In the genomic region with DNA sequence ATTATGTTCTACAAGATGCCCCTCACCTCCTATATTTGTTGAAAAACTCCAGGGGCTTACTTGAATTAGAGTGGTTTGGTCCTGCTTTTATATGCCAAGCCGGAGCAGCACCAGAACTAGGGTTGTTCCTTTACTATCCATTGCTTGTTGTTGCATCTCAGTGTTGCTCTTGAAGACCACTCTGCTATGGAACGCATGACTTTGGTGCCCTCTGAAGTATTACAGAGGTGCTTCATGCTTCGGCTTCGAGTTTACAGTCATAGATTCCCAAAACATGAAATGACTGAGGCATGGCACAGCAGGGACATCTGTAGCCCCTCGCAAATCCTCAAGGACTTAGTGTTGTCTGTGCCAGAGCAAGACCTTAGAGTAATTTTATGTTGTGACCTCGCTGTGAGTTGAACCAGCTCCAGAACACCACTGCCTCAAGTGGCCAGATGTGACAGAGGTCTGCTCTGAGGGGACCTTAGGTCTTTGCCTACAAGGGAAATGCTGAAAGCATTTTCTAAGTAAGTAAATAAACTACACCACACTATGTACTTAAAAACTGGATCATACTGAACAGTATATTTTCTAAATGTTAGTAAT, we compare ENCODE assay signal across 8 cellular contexts.
DNase-seq lines count a peak whose midpoint lies in the region; ATAC-seq and TF ChIP-seq lines count a peak whose summit lies in the region.

No MANE protein-coding gene starts in this region.

- H3K9me3 Mint-ChIP-seq in activated T-cell treated with anti-CD3 and anti-CD28 coated beads, Interleukin-2, amount 50 U/mL, for 4 hours, result no peaks in the 10 kb centered on the region
- no peaks in the 10 kb centered on the region for H3K9me3 Mint-ChIP-seq in activated T-cell treated with anti-CD3 and anti-CD28 coated beads, Interleukin-2, amount 50 U/mL, for 24 hours
- no peaks in the 10 kb centered on the region for H3K9me3 Mint-ChIP-seq in activated B cell treated with CpG ODN at 0.5 μM for 24 hours
- peaks cover 3% of the 10 kb centered on the region for H3K9me3 Mint-ChIP-seq in glutamatergic neuron (ENCODE audit: unreplicated experiment)

- CTCF ChIA-PET in activated B cell treated with CpG ODN at 0.5 μM for 24 hours (lab: Charles Lee), result interaction anchor here (3.8 kb wide), 1 partner anchor 109 kb away, joined by 14 read pairs; no protein-coding TSS in a partner anchor

- POLR2A ChIA-PET in activated B cell treated with CpG ODN at 0.5 μM for 24 hours (lab: Charles Lee), result no interaction called here

- H3K36me3 Mint-ChIP-seq in activated T-cell treated with anti-CD3 and anti-CD28 coated beads, Interleukin-2, amount 50 U/mL, for 4 hours (ENCODE audit: insufficient read depth), result no peaks in the 10 kb centered on the region
- no peaks in the 10 kb centered on the region for H3K36me3 Mint-ChIP-seq in activated T-cell treated with anti-CD3 and anti-CD28 coated beads, Interleukin-2, amount 50 U/mL, for 24 hours (ENCODE audit: low read depth)
- H3K36me3 Mint-ChIP-seq in activated B cell treated with CpG ODN at 0.5 μM for 24 hours (ENCODE audit: low read depth) (no peaks in the 10 kb centered on the region), glutamatergic neuron (ENCODE audit: unreplicated experiment) (peaks cover 3% of the 10 kb centered on the region)

- H3K27ac Mint-ChIP-seq in activated T-cell treated with anti-CD3 and anti-CD28 coated beads, Interleukin-2, amount 50 U/mL, for 24 hours, result no peak overlapping the region
- no peak overlapping the region for H3K27ac Mint-ChIP-seq in activated B cell treated with CpG ODN at 0.5 μM for 24 hours
- H3K27ac Mint-ChIP-seq in glutamatergic neuron (ENCODE audit: unreplicated experiment), result no peak overlapping the region

- no peak overlapping the region for H3K4me3 Mint-ChIP-seq in activated T-cell treated with anti-CD3 and anti-CD28 coated beads, Interleukin-2, amount 50 U/mL, for 4 hours
- no peak overlapping the region for H3K4me3 Mint-ChIP-seq in activated T-cell treated with anti-CD3 and anti-CD28 coated beads, Interleukin-2, amount 50 U/mL, for 24 hours
- H3K4me3 Mint-ChIP-seq in activated B cell treated with CpG ODN at 0.5 μM for 24 hours (no peak overlapping the region), glutamatergic neuron (ENCODE audit: unreplicated experiment) (no peak overlapping the region)

- DNase-seq in activated T-cell treated with anti-CD3 and anti-CD28 coated beads, Interleukin-2, amount 50 U/mL, for 4 hours, result no peak
- DNase-seq in activated T-cell treated with anti-CD3 and anti-CD28 coated beads, Interleukin-2, amount 50 U/mL, for 24 hours, result no peak
- DNase-seq in activated B cell treated with CpG ODN at 0.5 μM for 24 hours (no peak), renal cortical epithelial cell (ENCODE audit: low read depth) (peak; percentile 7), NCI-H526 treated with DMSO at 0.1 percent for 48 hours (lab: John Stamatoyannopoulos, UW) (no peak), activated gamma-delta T cell (lab: John Stamatoyannopoulos, UW) (no peak), glutamatergic neuron (no peak)

- no peaks in the 10 kb centered on the region for H3K27me3 Mint-ChIP-seq in activated T-cell treated with anti-CD3 and anti-CD28 coated beads, Interleukin-2, amount 50 U/mL, for 4 hours (ENCODE audit: low read depth)
- H3K27me3 Mint-ChIP-seq in activated T-cell treated with anti-CD3 and anti-CD28 coated beads, Interleukin-2, amount 50 U/mL, for 24 hours, result peaks cover 16% of the 10 kb centered on the region
- H3K27me3 Mint-ChIP-seq in activated B cell treated with CpG ODN at 0.5 μM for 24 hours, result peaks cover 4% of the 10 kb centered on the region
- peaks cover 5% of the 10 kb centered on the region for H3K27me3 Mint-ChIP-seq in glutamatergic neuron (ENCODE audit: unreplicated experiment)

- TF ChIP-seq CTCF in activated B cell treated with CpG ODN at 0.5 μM for 24 hours (IDR thresholded peaks at IDR 0.05) (no peak), glutamatergic neuron (IDR thresholded peaks at IDR 0.05; ENCODE audit: partially characterized antibody, unreplicated experiment) (no peak)

- H3K4me1 Mint-ChIP-seq in activated T-cell treated with anti-CD3 and anti-CD28 coated beads, Interleukin-2, amount 50 U/mL, for 4 hours (ENCODE audit: low read depth), result no peaks in the 10 kb centered on the region
- no peaks in the 10 kb centered on the region for H3K4me1 Mint-ChIP-seq in activated T-cell treated with anti-CD3 and anti-CD28 coated beads, Interleukin-2, amount 50 U/mL, for 24 hours (ENCODE audit: low read depth)
- H3K4me1 Mint-ChIP-seq in activated B cell treated with CpG ODN at 0.5 μM for 24 hours (peaks cover 6% of the 10 kb centered on the region), glutamatergic neuron (ENCODE audit: low read depth, unreplicated experiment) (peaks cover 4% of the 10 kb centered on the region)

- intact Hi-C loops in activated B cell treated with CpG ODN at 0.5 μM for 24 hours (cut with micrococcal nuclease), result loop anchor here (1.0 to 5.0 kb wide), 3 partner anchors 43 to 109 kb away; no protein-coding TSS in a partner anchor

- peak; percentile 60 to 77 for ATAC-seq in activated T-cell treated with anti-CD3 and anti-CD28 coated beads, Interleukin-2, amount 50 U/mL, for 4 hours
- ATAC-seq in HG03354 (IDR thresholded peaks at IDR 0.05; ENCODE audit: poor library complexity, severe bottlenecking, unreplicated experiment) (peak; percentile 67), activated B cell treated with CpG ODN at 0.5 μM for 24 hours (ENCODE audit: low read depth) (peak; percentile 60)
